In genomic region chr7:139776486-139777303, GRCh38 we compare ENCODE assay signal across 8 cellular contexts. TPM values are rescaled to one million over a fixed set of nuclear protein-coding genes. Genes with fewer than 3 reads are reported as not detected.
DNase-seq lines count a peak whose midpoint lies in the region; ATAC-seq and TF ChIP-seq lines count a peak whose summit lies in the region.

No MANE protein-coding gene starts in this region.

- H3K4me3 Mint-ChIP-seq in activated naive CD8-positive, alpha-beta T cell treated with anti-CD3 and anti-CD28 coated beads, Interleukin-2, amount 50 U/mL, for 24 hours = peak overlapping the region; percentile 90

- no peaks in the 10 kb centered on the region for H3K9me3 Mint-ChIP-seq in activated naive CD8-positive, alpha-beta T cell treated with anti-CD3 and anti-CD28 coated beads, Interleukin-2, amount 50 U/mL, for 24 hours

- peak overlapping the region; percentile 84 for H3K27ac ChIP-seq in parathyroid adenoma

- H3K4me1 ChIP-seq in NT2/D1 (ENCODE audit: insufficient read depth, insufficient read length) = no peaks in the 10 kb centered on the region
- H3K4me1 ChIP-seq in parathyroid adenoma = peaks cover 12% of the 10 kb centered on the region

- peak overlapping the region; percentile 82 for H2AFZ ChIP-seq in parathyroid adenoma

- peak overlapping the region; percentile 89 for H3K4me2 ChIP-seq in parathyroid adenoma (ENCODE audit: low read length)

- TF ChIP-seq CTCF in parathyroid adenoma (IDR thresholded peaks at IDR 0.05) = no peak
- TF ChIP-seq CTCF in GM13976 (IDR thresholded peaks at IDR 0.05; ENCODE audit: borderline replicate concordance, control extremely low read depth, extremely low read depth, insufficient read depth, missing control alignments) = no peak

- H3K9me3 ChIP-seq in NT2/D1 (ENCODE audit: insufficient read depth, low read length) (no peaks in the 10 kb centered on the region), parathyroid adenoma (ENCODE audit: control insufficient read depth, low read length) (no peaks in the 10 kb centered on the region)

- in situ Hi-C loops in GM13976 (cut with MboI; ENCODE audit: low sequenced_read_pairs, unreplicated experiment) = no loop called here

- peaks cover 2% of the 10 kb centered on the region for H3K36me3 Mint-ChIP-seq in activated naive CD8-positive, alpha-beta T cell treated with anti-CD3 and anti-CD28 coated beads, Interleukin-2, amount 50 U/mL, for 24 hours (ENCODE audit: low read depth)

- DNase-seq in AML-193 (lab: John Stamatoyannopoulos, UW) (peak; percentile 26 to 37), NT2/D1 (ENCODE audit: low read depth, low spot score) (no peak), left cardiac atrium (no peak), GM13976 (ENCODE audit: low spot score) (no peak)
- DNase-seq in activated naive CD8-positive, alpha-beta T cell treated with anti-CD3 and anti-CD28 coated beads, Interleukin-2, amount 50 U/mL, for 24 hours = peak; percentile 29

- H3K27me3 Mint-ChIP-seq in activated naive CD8-positive, alpha-beta T cell treated with anti-CD3 and anti-CD28 coated beads, Interleukin-2, amount 50 U/mL, for 24 hours = peaks cover 17% of the 10 kb centered on the region

- peaks cover 38% of the 10 kb centered on the region for H3K27me3 ChIP-seq in NT2/D1 (ENCODE audit: insufficient read depth, insufficient read length)
- no peaks in the 10 kb centered on the region for H3K27me3 ChIP-seq in parathyroid adenoma (ENCODE audit: control insufficient read depth, insufficient read depth, low read length)

- peak overlapping the region; percentile 90 for H3K27ac Mint-ChIP-seq in activated naive CD8-positive, alpha-beta T cell treated with anti-CD3 and anti-CD28 coated beads, Interleukin-2, amount 50 U/mL, for 24 hours

- intact Hi-C loops in left cardiac atrium (cut with DNase I) = loop anchor here (1.0 to 10.0 kb wide), 6 partner anchors 52 to 226 kb away; no protein-coding TSS in a partner anchor

- H3K9ac ChIP-seq in NT2/D1 (ENCODE audit: insufficient read length, low read depth) (peak overlapping the region; percentile 52), parathyroid adenoma (no peak overlapping the region)

- no peak for ATAC-seq in activated naive CD8-positive, alpha-beta T cell treated with anti-CD3 and anti-CD28 coated beads, Interleukin-2, amount 50 U/mL, for 24 hours
- ATAC-seq in left cardiac atrium (peak; percentile 5 to 12), HG02610 (IDR thresholded peaks at IDR 0.05; ENCODE audit: unreplicated experiment) (no peak)

- H3K4me1 Mint-ChIP-seq in activated naive CD8-positive, alpha-beta T cell treated with anti-CD3 and anti-CD28 coated beads, Interleukin-2, amount 50 U/mL, for 24 hours = peaks cover 55% of the 10 kb centered on the region

- peaks cover 26% of the 10 kb centered on the region for H3K79me2 ChIP-seq in parathyroid adenoma

- no peaks in the 10 kb centered on the region for H3K36me3 ChIP-seq in NT2/D1 (ENCODE audit: insufficient read depth, insufficient read length, low read length)
- H3K36me3 ChIP-seq in parathyroid adenoma (ENCODE audit: control insufficient read depth, insufficient read depth, low read length) = no peaks in the 10 kb centered on the region

- peak; percentile 31 for TF ChIP-seq POLR2A in GM19099 (IDR thresholded peaks at IDR 0.05; ENCODE audit: extremely low read depth, insufficient read length, low read depth)

- peak overlapping the region; percentile 48 for H3K4me3 ChIP-seq in NT2/D1 (ENCODE audit: insufficient read length, low read depth)
- peak overlapping the region; percentile 74 for H3K4me3 ChIP-seq in parathyroid adenoma (ENCODE audit: low read depth, low read length)

RNA-seq across cellular contexts. Expression of gene HIPK2, which starts 1.1 kb away (rescaled TPM):
- 100 to 1,000 TPM; 123 to 139 TPM for total RNA-seq in left cardiac atrium

RNA-seq across cellular contexts. Expression of gene TBXAS1, which starts 52.4 kb away (rescaled TPM):
- 10 to 100 TPM in 1 of 2 donors, 1 to 10 TPM in 1; 10.0 to 11.3 TPM for total RNA-seq in left cardiac atrium

Comparison
In these comparisons a context has a peak if more than half of its experiments do, and no peak if none do; other contexts are left out.
1. DNase-seq: peak in AML-193 (2 of 2) and activated naive CD8-positive, alpha-beta T cell treated with anti-CD3 and anti-CD28 coated beads, Interleukin-2, amount 50 U/mL, for 24 hours (single experiment); none in NT2/D1 (single experiment), left cardiac atrium (single experiment) and GM13976 (single experiment).
2. ATAC-seq: peak in left cardiac atrium (2 of 2); none in activated naive CD8-positive, alpha-beta T cell treated with anti-CD3 and anti-CD28 coated beads, Interleukin-2, amount 50 U/mL, for 24 hours (single experiment) and HG02610 (single experiment).